In the genomic region with DNA sequence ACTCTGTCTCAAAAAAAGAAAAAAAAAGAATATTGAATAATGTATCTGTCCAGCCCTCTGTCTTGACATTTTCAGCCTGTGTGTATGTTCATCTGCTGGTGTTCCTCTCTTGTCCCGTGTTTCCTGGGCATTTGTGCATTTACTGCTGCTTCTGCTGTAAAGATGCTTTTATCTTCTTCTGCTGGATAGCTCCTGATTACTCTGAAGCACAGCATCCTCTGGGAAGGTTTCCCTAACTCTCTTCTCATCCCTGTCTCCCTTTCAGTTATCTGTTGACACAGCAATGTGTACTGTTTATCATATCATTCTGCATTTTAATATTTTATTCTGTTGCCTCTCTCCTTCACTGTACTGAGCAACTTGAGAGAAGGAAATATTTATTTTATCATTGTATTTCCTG, we compare ENCODE assay signal across 6 cellular contexts.
"Had no signal": no experiment of that assay in that cellular context is flagged by ENCODE, and none has a peak within 500 bp of the region (broad histone marks: within the 10 kb centered on the region; RNA-seq: fewer than 3 reads in every experiment).

No MANE protein-coding gene starts in this region.

- ATAC-seq: HCT116 had no signal

- H3K36me3 ChIP-seq: HAP-1 had no signal

- H3K9me3 ChIP-seq: HAP-1 had no signal

- H3K4me1 ChIP-seq: HAP-1 had no signal

- H3K4me3 ChIP-seq: HAP-1 had no signal

- DNase-seq: GOT3, H7, IMR-90, KBM-7 had no signal
